ENCODE assay signal across 8 cellular contexts in the genomic region with DNA sequence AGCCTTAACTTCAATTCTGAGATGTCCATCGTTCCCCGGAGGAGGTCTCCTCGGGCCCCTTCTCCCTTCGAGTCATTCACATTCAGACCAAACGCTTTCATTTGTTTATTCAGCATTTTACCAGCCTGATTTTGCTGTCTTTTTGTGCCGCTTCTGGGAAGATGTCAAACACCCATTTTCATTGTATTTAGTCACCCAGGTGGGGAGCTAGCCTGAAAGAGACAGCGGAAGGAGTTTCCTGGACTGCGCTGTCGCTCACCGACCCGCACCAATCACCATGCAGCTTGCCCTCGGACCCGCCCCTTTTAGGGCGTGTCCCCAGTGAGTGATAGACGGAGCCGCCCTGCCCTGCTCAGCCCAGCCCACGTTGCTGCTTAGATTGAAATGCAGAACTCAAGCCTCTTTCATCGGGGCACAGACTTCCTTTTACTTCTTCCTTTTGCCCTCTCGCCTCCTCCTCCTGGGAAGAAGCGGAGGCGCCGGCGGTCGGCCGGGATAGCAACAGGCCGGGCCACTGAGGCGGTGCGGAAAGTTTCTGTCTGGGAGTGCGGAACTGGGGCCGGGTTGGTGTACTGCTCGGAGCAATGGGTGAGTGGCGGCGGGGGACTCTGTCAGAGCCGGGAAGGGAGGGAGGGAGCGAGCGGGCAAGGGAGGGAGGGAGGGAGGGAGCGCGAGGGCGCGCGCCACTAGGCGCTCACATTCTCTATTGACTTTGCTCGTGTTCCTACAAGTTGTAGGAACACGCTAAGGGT. TPM values are rescaled to one million over a fixed set of nuclear protein-coding genes. Genes with fewer than 3 reads are reported as not detected.
DNase-seq lines count a peak whose midpoint lies in the region; ATAC-seq and TF ChIP-seq lines count a peak whose summit lies in the region.

A gene (plus strand): TSS at position 355 of the 752 bp plus-strand sequence. CDS start 230 bp downstream, at position 585.

- no peak within 1 kb of the TSS for H3K4me3 ChIP-seq in lung
- H3K4me3 ChIP-seq in thoracic aorta, result peak within 1 kb of the TSS; percentile 74

- peaks cover 8% of the 10 kb centered on the region for H3K27me3 ChIP-seq in lung (ENCODE audit: control insufficient read depth, insufficient read depth)
- H3K27me3 ChIP-seq in thoracic aorta (replicated peaks; ENCODE audit: insufficient read depth), result peaks cover 32% of the 10 kb centered on the region

- no peaks in the 10 kb centered on the region for H3K36me3 Mint-ChIP-seq in dendritic cell treated with granulocyte-macrophage colony-stimulating factor and Interleukin-4, amounts not matched to agents 40 ng/mL and 50 ng/mL, for 4 days (ENCODE audit: low read depth)

- DNase-seq in DMS79 (lab: John Stamatoyannopoulos, UW), result peak; percentile 100
- DNase-seq in M059J (ENCODE audit: low read depth), result peak; percentile 73
- peak; percentile 98 to 99 for DNase-seq in SHP77 (lab: John Stamatoyannopoulos, UW)
- peak; percentile 86 for DNase-seq in lung (ENCODE audit: low spot score)
- no peak for DNase-seq in thoracic aorta (ENCODE audit: low spot score)
- DNase-seq in activated CD8-positive, alpha-beta memory T cell treated with anti-CD3 and anti-CD28 coated beads, Interleukin-2, amount 50 U/mL, for 48 hours, result no peak

- peaks cover 42% of the 10 kb centered on the region for H3K4me1 Mint-ChIP-seq in dendritic cell treated with granulocyte-macrophage colony-stimulating factor and Interleukin-4, amounts not matched to agents 40 ng/mL and 50 ng/mL, for 4 days (ENCODE audit: low read depth)

- peaks cover 0 to 33% of the 10 kb centered on the region in 2 donors for H3K9me3 ChIP-seq in lung (ENCODE audit: control insufficient read depth in 2 of 2, insufficient read depth in 1 of 2, low read length in 1 of 2)
- no peaks in the 10 kb centered on the region for H3K9me3 ChIP-seq in thoracic aorta

- ATAC-seq in GM21576 (IDR thresholded peaks at IDR 0.05; ENCODE audit: unreplicated experiment), result peak; percentile 66
- peak; percentile 94 for ATAC-seq in lung (ENCODE audit: insufficient read depth, low FRiP score)
- ATAC-seq in thoracic aorta (ENCODE audit: insufficient number of reproducible peaks, low FRiP score, low read depth), result peak; percentile 77

- no peak within 1 kb of the TSS for H3K27ac Mint-ChIP-seq in dendritic cell treated with granulocyte-macrophage colony-stimulating factor and Interleukin-4, amounts not matched to agents 40 ng/mL and 50 ng/mL, for 4 days

- peaks cover 100% of the 10 kb centered on the region for H3K27me3 Mint-ChIP-seq in dendritic cell treated with granulocyte-macrophage colony-stimulating factor and Interleukin-4, amounts not matched to agents 40 ng/mL and 50 ng/mL, for 4 days

- intact Hi-C loops in dendritic cell treated with granulocyte-macrophage colony-stimulating factor and Interleukin-4, amounts not matched to agents 40 ng/mL and 50 ng/mL, for 4 days (cut with micrococcal nuclease), result no loop called here

- peaks cover 0 to 26% of the 10 kb centered on the region in 2 donors for H3K4me1 ChIP-seq in lung (ENCODE audit: control insufficient read depth in 2 of 2, insufficient read depth in 2 of 2, low read length in 2 of 2)
- H3K4me1 ChIP-seq in thoracic aorta (ENCODE audit: control insufficient read depth in 1 of 2, low read depth in 2 of 2), result peaks cover 9 to 62% of the 10 kb centered on the region in 2 donors

- H3K36me3 ChIP-seq in lung (ENCODE audit: control insufficient read depth in 2 of 2, insufficient read depth in 2 of 2, low read length in 2 of 2) (no peaks in the 10 kb centered on the region), thoracic aorta (no peaks in the 10 kb centered on the region)

- H3K27ac ChIP-seq in lung (ENCODE audit: low read depth in 1 of 2, low read length in 1 of 2), result no peak within 1 kb of the TSS
- H3K27ac ChIP-seq in thoracic aorta, result peak within 1 kb of the TSS; percentile 5 to 50

- peaks cover 18% of the 10 kb centered on the region for H3K9me3 Mint-ChIP-seq in dendritic cell treated with granulocyte-macrophage colony-stimulating factor and Interleukin-4, amounts not matched to agents 40 ng/mL and 50 ng/mL, for 4 days

- no peak for TF ChIP-seq CTCF in lung (IDR thresholded peaks at IDR 0.05; ENCODE audit: control extremely low read depth, extremely low read depth)
- no peak for TF ChIP-seq CTCF in thoracic aorta (IDR thresholded peaks at IDR 0.05)

- 3% methylated on average over 38 to 44 of the region's 44 CpGs for WGBS in lung, 2 donors

- peak within 1 kb of the TSS; percentile 39 for H3K4me3 Mint-ChIP-seq in dendritic cell treated with granulocyte-macrophage colony-stimulating factor and Interleukin-4, amounts not matched to agents 40 ng/mL and 50 ng/mL, for 4 days

RNA-seq across cellular contexts. Expression of the gene that starts here (rescaled TPM):
- total RNA-seq in M059J (2014; rRNA removed; shearing (Covaris generic)), result 1.7 and 2.2 TPM in 2 replicates
- total RNA-seq in lung (1 to 10 TPM; 1.8 to 6.0 TPM), thoracic aorta (1 to 10 TPM in 1 of 2 donors, under 1 TPM in 1; 0.21 to 4.5 TPM)
- 1 to 10 TPM; 1.2 to 1.8 TPM for polyA plus RNA-seq in lung

Comparison
In these comparisons a context has a peak if more than half of its experiments do, and no peak if none do; other contexts are left out.
1. DNase-seq: peak in DMS79 (single experiment), M059J (single experiment), SHP77 (2 of 2) and lung (single experiment); none in thoracic aorta (single experiment) and activated CD8-positive, alpha-beta memory T cell treated with anti-CD3 and anti-CD28 coated beads, Interleukin-2, amount 50 U/mL, for 48 hours (single experiment).
2. H3K27ac ChIP-seq: peak in thoracic aorta (2 of 2); none in lung (0 of 2).
3. Peak in every context shown above with its lines, with median percentiles within 50 percentile points of each other: ATAC-seq.